ENCODE assay signal across 21 cellular contexts in genomic region chr10:122132331-122132755, GRCh38.
DNase-seq lines count a peak whose midpoint lies in the region; TF ChIP-seq lines count a peak whose summit lies in the region.
"Had no signal": no experiment of that assay in that cellular context is flagged by ENCODE, and none has a peak within 500 bp of the region (broad histone marks: within the 10 kb centered on the region; RNA-seq: fewer than 3 reads in every experiment).

No MANE protein-coding gene starts in this region.

- TF ChIP-seq CTCF in progenitor cell of endocrine pancreas (IDR thresholded peaks at IDR 0.05; ENCODE audit: unreplicated experiment) (no peak), neural progenitor cell (IDR thresholded peaks at IDR 0.05) (no peak), uterus (IDR thresholded peaks at IDR 0.05) (no peak)

- intact Hi-C loops in uterus (cut with DNase I; ENCODE audit: low total_unique reads), result no loop called here

- H3K27me3 ChIP-seq in HUES64 (ENCODE audit: insufficient read depth, low read length) (no peaks in the 10 kb centered on the region), iPS-20b (ENCODE audit: insufficient read depth, low read length) (no peaks in the 10 kb centered on the region), neural progenitor cell (no peaks in the 10 kb centered on the region), uterus (no peaks in the 10 kb centered on the region)
- H3K27me3 ChIP-seq: colonic mucosa had no signal

- H3K4me2 ChIP-seq in neural progenitor cell, result no peak overlapping the region

- peak; percentile 88 for DNase-seq in DMS53 (lab: John Stamatoyannopoulos, UW)
- no peak for DNase-seq in progenitor cell of endocrine pancreas (ENCODE audit: low spot score, unreplicated experiment)
- DNase-seq in neural progenitor cell (ENCODE audit: low spot score), result no peak
- DNase-seq in uterus, result no peak
- no peak for DNase-seq in NOMO-1 treated with DMSO at 0.1 percent for 48 hours (lab: John Stamatoyannopoulos, UW; ENCODE audit: unreplicated experiment)
- DNase-seq: activated CD8-positive, alpha-beta memory T cell treated with anti-CD3 and anti-CD28 coated beads for 24 hours; activated T-cell treated with anti-CD3 and anti-CD28 coated beads, Interleukin-2, amount 50 U/mL, for 72 hours; colonic mucosa; COR-L47; EL; foreskin fibroblast; IMR-90; MM.1S; natural killer cell; NCI-H1930; NCI-H69; PC-3; stimulated activated naive CD4-positive, alpha-beta T cell treated with Interleukin-2 at 50 U/mL for 16 hours had no signal

- no peak overlapping the region for H3K27ac ChIP-seq in HUES64 (ENCODE audit: low read depth, low read length)
- no peak overlapping the region for H3K27ac ChIP-seq in iPS-20b (ENCODE audit: low read length)
- H3K27ac ChIP-seq in neural progenitor cell, result no peak overlapping the region
- no peak overlapping the region for H3K27ac ChIP-seq in uterus
- H3K27ac ChIP-seq: colonic mucosa had no signal

- H2AFZ ChIP-seq in neural progenitor cell (replicated peaks), result no peak overlapping the region

- TF ChIP-seq POLR2A in uterus (IDR thresholded peaks at IDR 0.05), result no peak

- 0 out of 2 replicates have a peak overlapping the region, but pooled peaks have one; percentile 20 for H3K9ac ChIP-seq in HUES64 (ENCODE audit: low read depth, low read length)
- peak overlapping the region; percentile 10; the same call in 1 of the 2 replicates for H3K9ac ChIP-seq in iPS-20b (ENCODE audit: low read depth, low read length)
- H3K9ac ChIP-seq in neural progenitor cell, result no peak overlapping the region

- H3K36me3 ChIP-seq in HUES64 (ENCODE audit: insufficient read depth, low read length), result peaks cover 13% of the 10 kb centered on the region
- peaks cover 13% of the 10 kb centered on the region; the same call in 1 of the 2 replicates for H3K36me3 ChIP-seq in iPS-20b (ENCODE audit: insufficient read depth, low read depth, low read length)
- no peaks in the 10 kb centered on the region for H3K36me3 ChIP-seq in neural progenitor cell
- no peaks in the 10 kb centered on the region for H3K36me3 ChIP-seq in uterus
- H3K36me3 ChIP-seq: colonic mucosa had no signal

- peaks cover 14% of the 10 kb centered on the region for H3K4me1 ChIP-seq in HUES64 (ENCODE audit: insufficient read depth, low read length)
- peaks cover 14% of the 10 kb centered on the region; the same call in 1 of the 2 replicates for H3K4me1 ChIP-seq in iPS-20b (ENCODE audit: insufficient read depth, low read length)
- peaks cover 11% of the 10 kb centered on the region for H3K4me1 ChIP-seq in neural progenitor cell
- H3K4me1 ChIP-seq in uterus, result peaks cover 0 to 3% of the 10 kb centered on the region in 2 donors
- H3K4me1 ChIP-seq: colonic mucosa had no signal

- H3K4me1 Mint-ChIP-seq in progenitor cell of endocrine pancreas (ENCODE audit: low read depth) (peaks cover 17% of the 10 kb centered on the region), neural progenitor cell (peaks cover 26% of the 10 kb centered on the region)
- H3K4me1 Mint-ChIP-seq: natural killer cell had no signal

- no peaks in the 10 kb centered on the region for H4K20me1 ChIP-seq in neural progenitor cell (ENCODE audit: low read depth)

- H3K4me3 Mint-ChIP-seq in progenitor cell of endocrine pancreas (ENCODE audit: low read depth), result no peak overlapping the region
- no peak overlapping the region for H3K4me3 Mint-ChIP-seq in neural progenitor cell
- H3K4me3 Mint-ChIP-seq: activated naive CD8-positive, alpha-beta T cell; activated T-cell treated with anti-CD3 and anti-CD28 coated beads, Interleukin-2, amount 50 U/mL, for 72 hours; natural killer cell had no signal

- H3K79me2 ChIP-seq in neural progenitor cell (ENCODE audit: low read depth), result no peaks in the 10 kb centered on the region

- H3K4me3 ChIP-seq in HUES64 (ENCODE audit: low read length) (no peak overlapping the region), iPS-20b (ENCODE audit: low read length) (no peak overlapping the region), neural progenitor cell (no peak overlapping the region), uterus (no peak overlapping the region)
- H3K4me3 ChIP-seq: colonic mucosa had no signal

- H3K27ac Mint-ChIP-seq in progenitor cell of endocrine pancreas (peak overlapping the region; percentile 47), neural progenitor cell (no peak overlapping the region)
- H3K27ac Mint-ChIP-seq: activated naive CD8-positive, alpha-beta T cell; activated T-cell treated with anti-CD3 and anti-CD28 coated beads, Interleukin-2, amount 50 U/mL, for 72 hours; natural killer cell had no signal

- H3K27me3 Mint-ChIP-seq in progenitor cell of endocrine pancreas (no peaks in the 10 kb centered on the region), neural progenitor cell (ENCODE audit: insufficient read depth, low read depth) (no peaks in the 10 kb centered on the region)

- WGBS in HUES64, result 76% methylated on average over 15 of the region's 15 CpGs

- no peaks in the 10 kb centered on the region for H3K9me3 Mint-ChIP-seq in progenitor cell of endocrine pancreas (ENCODE audit: low read depth)
- H3K9me3 Mint-ChIP-seq in neural progenitor cell, result no peaks in the 10 kb centered on the region
- H3K9me3 Mint-ChIP-seq: activated T-cell treated with anti-CD3 and anti-CD28 coated beads, Interleukin-2, amount 50 U/mL, for 72 hours; natural killer cell had no signal

- H3K9me3 ChIP-seq in HUES64 (ENCODE audit: insufficient read depth, low read depth, low read length) (no peaks in the 10 kb centered on the region), iPS-20b (ENCODE audit: insufficient read depth, low read depth, low read length) (no peaks in the 10 kb centered on the region), neural progenitor cell (ENCODE audit: low read depth) (no peaks in the 10 kb centered on the region), uterus (no peaks in the 10 kb centered on the region)
- H3K9me3 ChIP-seq: colonic mucosa had no signal

- peaks cover 7% of the 10 kb centered on the region for H3K36me3 Mint-ChIP-seq in progenitor cell of endocrine pancreas (ENCODE audit: insufficient read depth)
- peaks cover 20% of the 10 kb centered on the region for H3K36me3 Mint-ChIP-seq in neural progenitor cell
- H3K36me3 Mint-ChIP-seq: activated naive CD8-positive, alpha-beta T cell; natural killer cell had no signal

- no peaks in the 10 kb centered on the region for H3F3A ChIP-seq in neural progenitor cell (ENCODE audit: low read depth)
